ENCODE assay signal across 6 cellular contexts in genomic region chrX:48910926-48911406, GRCh38. TPM values are rescaled to one million over a fixed set of nuclear protein-coding genes. Genes with fewer than 3 reads are reported as not detected.
DNase-seq lines count a peak whose midpoint lies in the region; ATAC-seq, FAIRE-seq and TF ChIP-seq lines count a peak whose summit lies in the region.

No MANE protein-coding gene starts in this region.

- peak overlapping the region; percentile 23 for H2AFZ ChIP-seq in endothelial cell of umbilical vein (ENCODE audit: low read depth, low read length)

- H3K4me3 ChIP-seq in endothelial cell of umbilical vein (replicated peaks in 1 of 3; ENCODE audit: insufficient read depth in 1 of 3, low read depth in 1 of 3, low read length in 3 of 3) = peak overlapping the region; percentile 45 to 92 (median 78)
- peak overlapping the region; percentile 43 to 75 for H3K4me3 ChIP-seq in small intestine (ENCODE audit: low read depth in 1 of 2, low read length in 2 of 2)

- intact Hi-C loops in endothelial cell of umbilical vein (cut with micrococcal nuclease) = loop anchor here (2.0 kb wide), 1 partner anchor 14 kb away; the partner anchor contains the start of genes PQBP1 and TIMM17B

- no peak for ATAC-seq in GM18868 (IDR thresholded peaks at IDR 0.05; ENCODE audit: unreplicated experiment)

- POLR2A ChIA-PET in endothelial cell of umbilical vein (lab: Charles Lee) = no interaction called here

- H3K27me3 Mint-ChIP-seq in IgD-negative memory B cell = peaks cover 4% of the 10 kb centered on the region

- H4K20me1 ChIP-seq in endothelial cell of umbilical vein (replicated peaks; ENCODE audit: control insufficient read depth, extremely low read depth, insufficient read depth, low read length) = no peaks in the 10 kb centered on the region

- H3K9me3 Mint-ChIP-seq in IgD-negative memory B cell = no peaks in the 10 kb centered on the region

- BruUV-seq in endothelial cell of umbilical vein (replicated peaks; lab: Mats Ljungman, UMichigan) = TSS peak; percentile 11

- DNase-seq in endothelial cell of umbilical vein (ENCODE audit: low read depth, low spot score) (no peak), small intestine (no peak), HTR-8/SVneo (ENCODE audit: insufficient read length, low spot score) (no peak)

- 1 to 34% (median 7%) methylated on average over 12 of the region's 12 CpGs for WGBS in small intestine, 3 donors

- H3K36me3 ChIP-seq in endothelial cell of umbilical vein (ENCODE audit: control insufficient read depth in 2 of 2, extremely low read depth in 1 of 2, insufficient read depth in 2 of 2, low read length in 2 of 2) (no peaks in the 10 kb centered on the region), small intestine (ENCODE audit: control insufficient read depth in 2 of 2, insufficient read depth in 2 of 2, low read length in 2 of 2) (peaks cover 0 to 5% of the 10 kb centered on the region in 2 donors)

- H3K9ac ChIP-seq in endothelial cell of umbilical vein (replicated peaks; ENCODE audit: extremely low read depth, insufficient read depth, low read length) = peak overlapping the region; percentile 62

- peak overlapping the region; percentile 95 to 99 (median 98) for H3K27ac Mint-ChIP-seq in IgD-negative memory B cell

- TF ChIP-seq POLR2A in endothelial cell of umbilical vein (IDR thresholded peaks at IDR 0.05; ENCODE audit: low read depth, low read length) = no peak

- CTCF ChIA-PET in endothelial cell of umbilical vein (lab: Charles Lee) = interaction anchor here (0.6 to 1.7 kb wide), 3 partner anchors 13 to 262 kb away, joined by 3 to 4 read pairs (median 3); partner anchors contain the start of genes PQBP1 and TIMM17B

- no peak for TF ChIP-seq CTCF in 22Rv1 (IDR thresholded peaks at IDR 0.05)
- no peak for TF ChIP-seq CTCF in endothelial cell of umbilical vein (IDR thresholded peaks at IDR 0.05; ENCODE audit: extremely low read depth in 1 of 2, insufficient read depth in 1 of 2, low read depth in 1 of 2, low read length in 2 of 2)

- H3K9me3 ChIP-seq in endothelial cell of umbilical vein (replicated peaks; ENCODE audit: control insufficient read depth, insufficient read depth, low read length) (no peaks in the 10 kb centered on the region), small intestine (ENCODE audit: control insufficient read depth, low read depth) (no peaks in the 10 kb centered on the region)

- H3K4me1 Mint-ChIP-seq in IgD-negative memory B cell = peaks cover 15 to 30% (median 15%) of the 10 kb centered on the region in 3 donors

- dilution Hi-C loops in endothelial cell of umbilical vein (cut with MboI; ENCODE audit: extremely low pct_ligation_motif_present, low sequenced_read_pairs) = no loop called here

- FAIRE-seq in endothelial cell of umbilical vein (lab: Jason Lieb, UNC) (no peak), small intestine (lab: Jason Lieb, UNC) (no peak), HTR-8/SVneo (lab: Jason Lieb, UNC) (no peak)

- H3K4me2 ChIP-seq in endothelial cell of umbilical vein (ENCODE audit: insufficient read depth, low read length) = peak overlapping the region; percentile 80

- H3K27ac ChIP-seq in 22Rv1 = peak overlapping the region; percentile 84
- peak overlapping the region; percentile 49 for H3K27ac ChIP-seq in endothelial cell of umbilical vein (ENCODE audit: insufficient read depth, low read depth, low read length)
- H3K27ac ChIP-seq in small intestine (ENCODE audit: low read depth in 1 of 2, low read length in 1 of 2) = peak overlapping the region; percentile 66 to 88

- H3K36me3 Mint-ChIP-seq in IgD-negative memory B cell = no peaks in the 10 kb centered on the region

- H3K4me1 ChIP-seq in endothelial cell of umbilical vein (ENCODE audit: control insufficient read depth, extremely low read depth, insufficient read depth, low read length) (peaks cover 9% of the 10 kb centered on the region), small intestine (ENCODE audit: control insufficient read depth in 2 of 2, insufficient read depth in 1 of 2, low read depth in 1 of 2, low read length in 1 of 2) (no peaks in the 10 kb centered on the region)

- H3K79me2 ChIP-seq in endothelial cell of umbilical vein (ENCODE audit: control insufficient read depth, insufficient read depth, low read length) = peaks cover 17% of the 10 kb centered on the region

- peak overlapping the region; percentile 87 to 96 (median 92) for H3K4me3 Mint-ChIP-seq in IgD-negative memory B cell

- H3K27me3 ChIP-seq in endothelial cell of umbilical vein (ENCODE audit: control insufficient read depth in 2 of 2, insufficient read depth in 2 of 2, low read length in 2 of 2) (no peaks in the 10 kb centered on the region), small intestine (ENCODE audit: control insufficient read depth in 2 of 2, insufficient read depth in 2 of 2, low read length in 2 of 2) (no peaks in the 10 kb centered on the region)

- H3K9me1 ChIP-seq in endothelial cell of umbilical vein (replicated peaks; ENCODE audit: control insufficient read depth, extremely low read depth, insufficient read depth, low read length) = no peaks in the 10 kb centered on the region

TF ChIP-seq in endothelial cell of umbilical vein, 7 proteins besides CTCF, POLR2A, EP300 and RAD21:
- TF ChIP-seq EZH2 (IDR thresholded peaks at IDR 0.05; ENCODE audit: borderline replicate concordance, low read depth, low read length, severe bottlenecking) = no peak
- no peak for TF ChIP-seq JUN (IDR thresholded peaks at IDR 0.05; ENCODE audit: borderline replicate concordance, insufficient read depth, insufficient read length, low read depth)
- no peak for TF ChIP-seq FOS (IDR thresholded peaks at IDR 0.05; ENCODE audit: borderline replicate concordance, insufficient read depth, low read length)
- no peak for TF ChIP-seq POLR2AphosphoS5 (IDR thresholded peaks at IDR 0.05; ENCODE audit: insufficient read depth, low read depth, low read length)

RNA-seq across cellular contexts. Expression of gene SLC35A2, which starts 0.5 kb away (rescaled TPM):
- polyA plus RNA-seq in IgD-negative memory B cell = 9.6 TPM
- total RNA-seq in endothelial cell of umbilical vein = 28.9 and 31.4 TPM in 2 replicates
- 64.5 and 76.5 TPM in 2 replicates for polyA plus RNA-seq in endothelial cell of umbilical vein
- 35.7 and 36.0 TPM in 2 replicates for polyA plus RNA-seq in endothelial cell of umbilical vein (2011; cell fraction: cytosol; rRNA removed)
- polyA plus RNA-seq in endothelial cell of umbilical vein (2011; cell fraction: nucleus; rRNA removed) = 25.5 TPM in 2 replicates
- polyA plus RNA-seq in endothelial cell of umbilical vein (2012) = 27.8 and 36.6 TPM in 2 replicates
- 48.9 and 52.1 TPM in 2 replicates for polyA minus RNA-seq in endothelial cell of umbilical vein
- polyA minus RNA-seq in endothelial cell of umbilical vein (2011; cell fraction: cytosol; rRNA and poly(A)+ RNA removed) = 39.9 TPM
- 7.9 and 9.2 TPM in 2 replicates for polyA minus RNA-seq in endothelial cell of umbilical vein (2011; cell fraction: nucleus; rRNA and poly(A)+ RNA removed)
- polyA plus RNA-seq in small intestine = 10 to 100 TPM in 1 of 3 donors, 1 to 10 TPM in 2; 8.1 to 31.5 (median 9.7) TPM

RNA-seq across cellular contexts. Expression of gene PIM2, which starts 7.9 kb away (rescaled TPM):
- polyA plus RNA-seq in IgD-negative memory B cell = 216 TPM
- 5.5 and 7.4 TPM in 2 replicates for total RNA-seq in endothelial cell of umbilical vein
- 7.4 and 7.5 TPM in 2 replicates for polyA plus RNA-seq in endothelial cell of umbilical vein
- polyA plus RNA-seq in endothelial cell of umbilical vein (2011; cell fraction: cytosol; rRNA removed) = 4.5 TPM in 2 replicates
- 8.7 and 9.7 TPM in 2 replicates for polyA plus RNA-seq in endothelial cell of umbilical vein (2011; cell fraction: nucleus; rRNA removed)
- 4.6 and 5.1 TPM in 2 replicates for polyA plus RNA-seq in endothelial cell of umbilical vein (2012)
- polyA minus RNA-seq in endothelial cell of umbilical vein = 9.7 and 11.9 TPM in 2 replicates
- 9.1 TPM for polyA minus RNA-seq in endothelial cell of umbilical vein (2011; cell fraction: cytosol; rRNA and poly(A)+ RNA removed)
- 5.0 and 5.1 TPM in 2 replicates for polyA minus RNA-seq in endothelial cell of umbilical vein (2011; cell fraction: nucleus; rRNA and poly(A)+ RNA removed)
- 10 to 100 TPM in 2 of 3 donors, 1 to 10 TPM in 1; 2.9 to 35.1 (median 10.1) TPM for polyA plus RNA-seq in small intestine

RNA-seq across cellular contexts. Expression of gene PQBP1, which starts 13.2 kb away (rescaled TPM):
- polyA plus RNA-seq in IgD-negative memory B cell = 99.8 TPM
- total RNA-seq in endothelial cell of umbilical vein = 72.8 and 86.3 TPM in 2 replicates
- 83.5 and 86.8 TPM in 2 replicates for polyA plus RNA-seq in endothelial cell of umbilical vein
- polyA plus RNA-seq in endothelial cell of umbilical vein (2011; cell fraction: cytosol; rRNA removed) = 71.6 and 84.2 TPM in 2 replicates
- 114 and 146 TPM in 2 replicates for polyA plus RNA-seq in endothelial cell of umbilical vein (2011; cell fraction: nucleus; rRNA removed)
- 80.7 and 105 TPM in 2 replicates for polyA plus RNA-seq in endothelial cell of umbilical vein (2012)
- polyA minus RNA-seq in endothelial cell of umbilical vein = 61.8 and 66.3 TPM in 2 replicates
- 79.9 TPM for polyA minus RNA-seq in endothelial cell of umbilical vein (2011; cell fraction: cytosol; rRNA and poly(A)+ RNA removed)
- 17.0 and 23.5 TPM in 2 replicates for polyA minus RNA-seq in endothelial cell of umbilical vein (2011; cell fraction: nucleus; rRNA and poly(A)+ RNA removed)
- polyA plus RNA-seq in small intestine = 100 to 1,000 TPM in 2 of 3 donors, 10 to 100 TPM in 1; 77.8 to 186 (median 125) TPM

RNA-seq across cellular contexts. Expression of gene TIMM17B, which starts 13.4 kb away (rescaled TPM):
- polyA plus RNA-seq in IgD-negative memory B cell (90.3 TPM), endothelial cell of umbilical vein (73.1 and 107 TPM in 2 replicates), small intestine (10 to 100 TPM; 65.5 to 72.5 (median 66.7) TPM)
- 30.0 and 36.0 TPM in 2 replicates for total RNA-seq in endothelial cell of umbilical vein
- 47.5 and 61.6 TPM in 2 replicates for polyA plus RNA-seq in endothelial cell of umbilical vein (2011; cell fraction: cytosol; rRNA removed)
- 33.9 and 35.2 TPM in 2 replicates for polyA plus RNA-seq in endothelial cell of umbilical vein (2011; cell fraction: nucleus; rRNA removed)
- polyA plus RNA-seq in endothelial cell of umbilical vein (2012) = 34.6 and 39.4 TPM in 2 replicates
- 20.5 and 24.7 TPM in 2 replicates for polyA minus RNA-seq in endothelial cell of umbilical vein
- 71.9 TPM for polyA minus RNA-seq in endothelial cell of umbilical vein (2011; cell fraction: cytosol; rRNA and poly(A)+ RNA removed)
- 10.1 and 10.6 TPM in 2 replicates for polyA minus RNA-seq in endothelial cell of umbilical vein (2011; cell fraction: nucleus; rRNA and poly(A)+ RNA removed)

RNA-seq across cellular contexts. Expression of gene OTUD5, which starts 46.4 kb away (rescaled TPM):
- 30.2 TPM for polyA plus RNA-seq in IgD-negative memory B cell
- 41.0 and 44.3 TPM in 2 replicates for total RNA-seq in endothelial cell of umbilical vein
- 44.6 and 46.3 TPM in 2 replicates for polyA plus RNA-seq in endothelial cell of umbilical vein
- polyA plus RNA-seq in endothelial cell of umbilical vein (2011; cell fraction: cytosol; rRNA removed) = 39.1 and 43.8 TPM in 2 replicates
- 113 and 124 TPM in 2 replicates for polyA plus RNA-seq in endothelial cell of umbilical vein (2011; cell fraction: nucleus; rRNA removed)
- 50.2 and 50.7 TPM in 2 replicates for polyA plus RNA-seq in endothelial cell of umbilical vein (2012)
- polyA minus RNA-seq in endothelial cell of umbilical vein = 69.9 and 98.0 TPM in 2 replicates
- polyA minus RNA-seq in endothelial cell of umbilical vein (2011; cell fraction: cytosol; rRNA and poly(A)+ RNA removed) = 59.3 TPM
- polyA minus RNA-seq in endothelial cell of umbilical vein (2011; cell fraction: nucleus; rRNA and poly(A)+ RNA removed) = 25.3 and 29.0 TPM in 2 replicates
- polyA plus RNA-seq in small intestine = 10 to 100 TPM; 28.3 to 57.5 (median 37.0) TPM
